Comparison of ENCODE assay signal across 1 cellular context in genomic region chr20:35431621-35432429, GRCh38.
TF ChIP-seq lines count a peak whose summit lies in the region.

No MANE protein-coding gene starts in this region.

TF ChIP-seq in K562, 482 proteins besides CTCF, POLR2A, EP300 and RAD21:
- TF ChIP-seq SUPT5H (IDR thresholded peaks at IDR 0.05), result no peak
- no peak for TF ChIP-seq ZNF140 (CRISPR knock-in tag; IDR thresholded peaks at IDR 0.05)
- TF ChIP-seq, protein P1, sequence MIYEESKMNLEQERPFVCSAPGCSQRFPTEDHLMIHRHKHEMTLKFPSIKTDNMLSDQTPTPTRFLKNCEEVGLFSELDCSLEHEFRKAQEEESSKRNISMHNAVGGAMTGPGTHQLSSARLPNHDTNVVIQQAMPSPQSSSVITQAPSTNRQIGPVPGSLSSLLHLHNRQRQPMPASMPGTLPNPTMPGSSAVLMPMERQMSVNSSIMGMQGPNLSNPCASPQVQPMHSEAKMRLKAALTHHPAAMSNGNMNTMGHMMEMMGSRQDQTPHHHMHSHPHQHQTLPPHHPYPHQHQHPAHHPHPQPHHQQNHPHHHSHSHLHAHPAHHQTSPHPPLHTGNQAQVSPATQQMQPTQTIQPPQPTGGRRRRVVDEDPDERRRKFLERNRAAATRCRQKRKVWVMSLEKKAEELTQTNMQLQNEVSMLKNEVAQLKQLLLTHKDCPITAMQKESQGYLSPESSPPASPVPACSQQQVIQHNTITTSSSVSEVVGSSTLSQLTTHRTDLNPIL (CRISPR knock-in tag; IDR thresholded peaks at IDR 0.05), result no peak
- TF ChIP-seq KAT2B (IDR thresholded peaks at IDR 0.05; ENCODE audit: low read depth, low read length), result no peak
- TF ChIP-seq, protein P2, sequence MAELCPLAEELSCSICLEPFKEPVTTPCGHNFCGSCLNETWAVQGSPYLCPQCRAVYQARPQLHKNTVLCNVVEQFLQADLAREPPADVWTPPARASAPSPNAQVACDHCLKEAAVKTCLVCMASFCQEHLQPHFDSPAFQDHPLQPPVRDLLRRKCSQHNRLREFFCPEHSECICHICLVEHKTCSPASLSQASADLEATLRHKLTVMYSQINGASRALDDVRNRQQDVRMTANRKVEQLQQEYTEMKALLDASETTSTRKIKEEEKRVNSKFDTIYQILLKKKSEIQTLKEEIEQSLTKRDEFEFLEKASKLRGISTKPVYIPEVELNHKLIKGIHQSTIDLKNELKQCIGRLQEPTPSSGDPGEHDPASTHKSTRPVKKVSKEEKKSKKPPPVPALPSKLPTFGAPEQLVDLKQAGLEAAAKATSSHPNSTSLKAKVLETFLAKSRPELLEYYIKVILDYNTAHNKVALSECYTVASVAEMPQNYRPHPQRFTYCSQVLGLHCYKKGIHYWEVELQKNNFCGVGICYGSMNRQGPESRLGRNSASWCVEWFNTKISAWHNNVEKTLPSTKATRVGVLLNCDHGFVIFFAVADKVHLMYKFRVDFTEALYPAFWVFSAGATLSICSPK (IDR thresholded peaks at IDR 0.05; ENCODE audit: borderline replicate concordance), result no peak
- TF ChIP-seq BRCA1 (IDR thresholded peaks at IDR 0.05), result no peak
- no peak for TF ChIP-seq BRCA1 (CRISPR knock-in tag; IDR thresholded peaks at IDR 0.05)
- TF ChIP-seq STAT5B (CRISPR knock-in tag; IDR thresholded peaks at IDR 0.05), result no peak
- TF ChIP-seq CTBP1 (IDR thresholded peaks at IDR 0.05; ENCODE audit: borderline replicate concordance), result no peak
- TF ChIP-seq REST (CRISPR knock-in tag; IDR thresholded peaks at IDR 0.05; ENCODE audit: low read depth), result no peak
- TF ChIP-seq, protein P3, sequence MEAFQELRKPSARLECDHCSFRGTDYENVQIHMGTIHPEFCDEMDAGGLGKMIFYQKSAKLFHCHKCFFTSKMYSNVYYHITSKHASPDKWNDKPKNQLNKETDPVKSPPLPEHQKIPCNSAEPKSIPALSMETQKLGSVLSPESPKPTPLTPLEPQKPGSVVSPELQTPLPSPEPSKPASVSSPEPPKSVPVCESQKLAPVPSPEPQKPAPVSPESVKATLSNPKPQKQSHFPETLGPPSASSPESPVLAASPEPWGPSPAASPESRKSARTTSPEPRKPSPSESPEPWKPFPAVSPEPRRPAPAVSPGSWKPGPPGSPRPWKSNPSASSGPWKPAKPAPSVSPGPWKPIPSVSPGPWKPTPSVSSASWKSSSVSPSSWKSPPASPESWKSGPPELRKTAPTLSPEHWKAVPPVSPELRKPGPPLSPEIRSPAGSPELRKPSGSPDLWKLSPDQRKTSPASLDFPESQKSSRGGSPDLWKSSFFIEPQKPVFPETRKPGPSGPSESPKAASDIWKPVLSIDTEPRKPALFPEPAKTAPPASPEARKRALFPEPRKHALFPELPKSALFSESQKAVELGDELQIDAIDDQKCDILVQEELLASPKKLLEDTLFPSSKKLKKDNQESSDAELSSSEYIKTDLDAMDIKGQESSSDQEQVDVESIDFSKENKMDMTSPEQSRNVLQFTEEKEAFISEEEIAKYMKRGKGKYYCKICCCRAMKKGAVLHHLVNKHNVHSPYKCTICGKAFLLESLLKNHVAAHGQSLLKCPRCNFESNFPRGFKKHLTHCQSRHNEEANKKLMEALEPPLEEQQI (IDR thresholded peaks at IDR 0.05), result no peak
